19 cellular contexts compared by ENCODE assay signal in genomic region chr9:135498381-135499126, GRCh38. TPM values are rescaled to one million over a fixed set of nuclear protein-coding genes. Genes with fewer than 3 reads are reported as not detected.
DNase-seq lines count a peak whose midpoint lies in the region; ATAC-seq and TF ChIP-seq lines count a peak whose summit lies in the region.
"Had no signal": no experiment of that assay in that cellular context is flagged by ENCODE, and none has a peak within 500 bp of the region (broad histone marks: within the 10 kb centered on the region; RNA-seq: fewer than 3 reads in every experiment).

No MANE protein-coding gene starts in this region.

- H3K9me3 ChIP-seq in PC-3 (ENCODE audit: low read length) (no peaks in the 10 kb centered on the region), hepatocyte (ENCODE audit: low read depth) (no peaks in the 10 kb centered on the region)

- ATAC-seq in PC-3 = no peak
- no peak for ATAC-seq in sciatic nerve
- no peak for ATAC-seq in GM21360 (IDR thresholded peaks at IDR 0.05; ENCODE audit: unreplicated experiment)

- POLR2A ChIA-PET in activated CD4-positive, alpha-beta T cell treated with anti-CD3 and anti-CD28 coated beads, Interleukin-2, amount 10 ng/mL, durations not matched to agents 7 days and 5 days (lab: Charles Lee) = no interaction called here
- POLR2A ChIA-PET in PC-3 (lab: Charles Lee; ENCODE audit: unreplicated experiment) = interaction anchor here (0.6 kb wide), 1 partner anchor 466 kb away, joined by 3 read pairs; no protein-coding TSS in a partner anchor

- H3K36me3 ChIP-seq in PC-3 (ENCODE audit: low read depth, low read length) = peaks cover 5% of the 10 kb centered on the region; the same call in 1 of the 2 replicates
- no peaks in the 10 kb centered on the region for H3K36me3 ChIP-seq in hepatocyte (replicated peaks; ENCODE audit: insufficient read depth, low read depth)

- H2AFZ ChIP-seq in PC-3 (ENCODE audit: low read length) (no peak overlapping the region), hepatocyte (no peak overlapping the region)

- WGBS in hepatocyte (ENCODE audit: low lambda C conversion rate, missing lambda C conversion rate) = 90% methylated on average over 15 of the region's 15 CpGs

- H3K4me1 ChIP-seq in PC-3 (ENCODE audit: insufficient read depth, low read length) (peaks cover 14% of the 10 kb centered on the region), hepatocyte (ENCODE audit: insufficient read depth) (peaks cover 7% of the 10 kb centered on the region)

- H3K79me2 ChIP-seq in PC-3 (ENCODE audit: low read length) (peaks cover 22% of the 10 kb centered on the region), hepatocyte (peaks cover 17% of the 10 kb centered on the region)

- H3F3A ChIP-seq in PC-3 (ENCODE audit: low read length, unreplicated experiment) = no peaks in the 10 kb centered on the region

- no TSS peak for BruUV-seq in PC-3 (replicated peaks; lab: Mats Ljungman, UMichigan)

- no peak overlapping the region for H3K9ac ChIP-seq in PC-3 (ENCODE audit: low read length)

- H3K4me1 Mint-ChIP-seq in activated CD4-positive, alpha-beta T cell treated with anti-CD3 and anti-CD28 coated beads, Interleukin-2, amount 10 ng/mL, durations not matched to agents 7 days and 5 days = peaks cover 19% of the 10 kb centered on the region

- DNase-seq in activated CD4-positive, alpha-beta T cell treated with anti-CD3 and anti-CD28 coated beads, Interleukin-2, amount 10 ng/mL, durations not matched to agents 7 days and 5 days = no peak
- DNase-seq in activated CD4-positive, alpha-beta T cell treated with anti-CD3 and anti-CD28 coated beads for 4 hours = no peak
- DNase-seq in PC-3 (no peak), hepatocyte (ENCODE audit: low spot score) (no peak), sciatic nerve (ENCODE audit: low spot score) (peak; percentile 53), MV-4-11 (lab: John Stamatoyannopoulos, UW) (no peak), NCI-H146 (lab: John Stamatoyannopoulos, UW) (no peak)
- DNase-seq: activated CD4-positive, alpha-beta T cell treated with anti-CD3 and anti-CD28 coated beads, Interleukin-2, amount 50 U/mL, for 4 hours; activated gamma-delta T cell; kidney glomerular epithelial cell; NCI-H1436; retina had no signal

- H3K27ac ChIP-seq in PC-3 (ENCODE audit: low read length) (no peak overlapping the region), hepatocyte (peak overlapping the region; percentile 76)

- intact Hi-C loops in PC-3 (cut with micrococcal nuclease) (no loop called here), sciatic nerve (cut with DNase I) (no loop called here)

- no peak for TF ChIP-seq CTCF in PC-3 (conservative IDR thresholded peaks at IDR 0.05; ENCODE audit: low read depth, low read length)
- no peak for TF ChIP-seq CTCF in hepatocyte (IDR thresholded peaks at IDR 0.05; ENCODE audit: poor library complexity)

- H3K4me3 Mint-ChIP-seq in activated CD4-positive, alpha-beta T cell treated with anti-CD3 and anti-CD28 coated beads, Interleukin-2, amount 10 ng/mL, durations not matched to agents 7 days and 5 days = peak overlapping the region; percentile 91

- CTCF ChIA-PET in activated CD4-positive, alpha-beta T cell treated with anti-CD3 and anti-CD28 coated beads, Interleukin-2, amount 10 ng/mL, durations not matched to agents 7 days and 5 days (lab: Charles Lee) = no interaction called here
- CTCF ChIA-PET in PC-3 (lab: Charles Lee) = no interaction called here

- H3K4me3 ChIP-seq in PC-3 (ENCODE audit: low read length) = no peak overlapping the region
- no peak overlapping the region for H3K4me3 ChIP-seq in hepatocyte

- no peak overlapping the region for H3K27ac Mint-ChIP-seq in activated CD4-positive, alpha-beta T cell treated with anti-CD3 and anti-CD28 coated beads, Interleukin-2, amount 10 ng/mL, durations not matched to agents 7 days and 5 days
- H3K27ac Mint-ChIP-seq: T-helper 2 cell treated with Interferon-gamma antibody and Interleukin-4, amounts not matched to agents 5 μg/mL and 100 μg/mL, for 36 hours had no signal

- H3K9me2 ChIP-seq in PC-3 (replicated peaks; ENCODE audit: low read length) = no peaks in the 10 kb centered on the region
- H3K9me2 ChIP-seq in hepatocyte (replicated peaks; ENCODE audit: insufficient read depth) = no peaks in the 10 kb centered on the region

- H3K4me2 ChIP-seq in PC-3 (ENCODE audit: low read length) (0 out of 2 replicates have a peak overlapping the region, but pooled peaks have one; percentile 96), hepatocyte (peak overlapping the region; percentile 99)

- H3K27me3 Mint-ChIP-seq in activated CD4-positive, alpha-beta T cell treated with anti-CD3 and anti-CD28 coated beads, Interleukin-2, amount 10 ng/mL, durations not matched to agents 7 days and 5 days = no peaks in the 10 kb centered on the region

- H3K36me3 Mint-ChIP-seq in activated CD4-positive, alpha-beta T cell treated with anti-CD3 and anti-CD28 coated beads, Interleukin-2, amount 10 ng/mL, durations not matched to agents 7 days and 5 days (ENCODE audit: low read depth) = peaks cover 11% of the 10 kb centered on the region

- no peaks in the 10 kb centered on the region for H4K20me1 ChIP-seq in PC-3 (ENCODE audit: low read length)
- peaks cover 5% of the 10 kb centered on the region for H4K20me1 ChIP-seq in hepatocyte (ENCODE audit: insufficient read depth, poor library complexity, severe bottlenecking)

- H3K9me3 Mint-ChIP-seq in activated CD4-positive, alpha-beta T cell treated with anti-CD3 and anti-CD28 coated beads, Interleukin-2, amount 10 ng/mL, durations not matched to agents 7 days and 5 days = no peaks in the 10 kb centered on the region
- H3K9me3 Mint-ChIP-seq: stimulated activated memory B cell treated with anti-CD40 and anti-IgM and Interleukin-4, amounts not matched to agents 10 μg/mL and 1 μg/mL and 100 μg/mL, for 72 hours; T-helper 2 cell treated with Interferon-gamma antibody and Interleukin-4, amounts not matched to agents 5 μg/mL and 100 μg/mL, for 36 hours had no signal

- H3K27me3 ChIP-seq in PC-3 (ENCODE audit: low read length) = no peaks in the 10 kb centered on the region
- H3K27me3 ChIP-seq in hepatocyte = no peaks in the 10 kb centered on the region

RNA-seq across cellular contexts. Expression of gene MRPS2, which starts 1.9 kb away (rescaled TPM):
- total RNA-seq in activated CD4-positive, alpha-beta T cell treated with anti-CD3 and anti-CD28 coated beads, Interleukin-2, amount 10 ng/mL, durations not matched to agents 7 days and 5 days = 10 to 100 TPM; 28.0 to 31.2 TPM
- 62.4 and 73.4 TPM in 2 replicates for total RNA-seq in PC-3 (2014; rRNA removed)
- 22.4 and 28.0 TPM in 2 replicates for total RNA-seq in hepatocyte
- polyA plus RNA-seq in hepatocyte = 57.0 and 59.1 TPM in 2 replicates
- total RNA-seq in sciatic nerve = 17.5 TPM

RNA-seq across cellular contexts. Expression of gene PPP1R26, which starts 19.0 kb away (rescaled TPM):
- under 1 TPM; 0.52 to 0.67 TPM for total RNA-seq in activated CD4-positive, alpha-beta T cell treated with anti-CD3 and anti-CD28 coated beads, Interleukin-2, amount 10 ng/mL, durations not matched to agents 7 days and 5 days
- 22.6 and 30.6 TPM in 2 replicates for total RNA-seq in PC-3 (2014; rRNA removed)
- 12.5 and 15.6 TPM in 2 replicates for total RNA-seq in hepatocyte
- 9.1 and 15.0 TPM in 2 replicates for polyA plus RNA-seq in hepatocyte
- total RNA-seq in sciatic nerve = 13.9 TPM

RNA-seq across cellular contexts. Expression of gene LCN1, which starts 22.7 kb away (rescaled TPM):
- not detected for total RNA-seq in activated CD4-positive, alpha-beta T cell treated with anti-CD3 and anti-CD28 coated beads, Interleukin-2, amount 10 ng/mL, durations not matched to agents 7 days and 5 days
- not detected in 2 replicates for total RNA-seq in PC-3 (2014; rRNA removed)
- total RNA-seq in hepatocyte = not detected in 2 replicates
- polyA plus RNA-seq in hepatocyte = 0.63 TPM in 1 of 2 replicates, not detected in the other
- total RNA-seq in sciatic nerve = not detected
- total RNA-seq: cardiac septum, glomerular endothelial cell, mucosa of gallbladder had no signal

RNA-seq across cellular contexts. Expression of gene OBP2A, which starts 47.4 kb away (rescaled TPM):
- total RNA-seq in activated CD4-positive, alpha-beta T cell treated with anti-CD3 and anti-CD28 coated beads, Interleukin-2, amount 10 ng/mL, durations not matched to agents 7 days and 5 days = not detected
- total RNA-seq in PC-3 (2014; rRNA removed) (not detected in 2 replicates), hepatocyte (not detected in 2 replicates), sciatic nerve (not detected)
- not detected in 2 replicates for polyA plus RNA-seq in hepatocyte
- total RNA-seq: A172, cardiac septum, glomerular endothelial cell, mucosa of gallbladder had no signal
